13 cellular contexts compared by ENCODE assay signal in the genomic region with DNA sequence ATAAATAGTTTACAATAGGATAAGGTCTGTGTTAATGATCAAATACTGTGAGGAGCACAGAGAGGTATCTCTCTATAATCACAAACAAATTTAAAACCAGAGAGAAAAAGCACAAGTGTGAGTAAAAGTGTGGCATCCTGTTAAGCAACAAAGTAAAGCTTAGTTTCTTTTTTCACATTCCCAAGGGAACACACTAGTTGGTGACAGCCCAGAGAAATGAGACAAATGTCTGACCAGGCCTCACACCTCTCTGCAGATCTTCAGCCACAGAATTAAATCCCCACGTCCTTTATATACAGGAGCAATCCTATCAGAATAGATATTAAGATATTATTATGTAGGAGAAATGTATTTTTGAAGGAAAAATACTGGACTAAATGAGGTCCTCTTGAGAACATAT. TPM values are rescaled to one million over a fixed set of nuclear protein-coding genes. Genes with fewer than 3 reads are reported as not detected.
A peak's percentile ranks its signal among the peaks of the same experiment; 100 is the strongest.
DNase-seq lines count a peak whose midpoint lies in the region; ATAC-seq and TF ChIP-seq lines count a peak whose summit lies in the region.
"Had no signal": no experiment of that assay in that cellular context is flagged by ENCODE, and none has a peak within 500 bp of the region (broad histone marks: within the 10 kb centered on the region; RNA-seq: fewer than 3 reads in every experiment).

No MANE protein-coding gene starts in this region.

- ATAC-seq in HG02970 (IDR thresholded peaks at IDR 0.05; ENCODE audit: low FRiP score, unreplicated experiment) (no peak), HG02571 (IDR thresholded peaks at IDR 0.05; ENCODE audit: unreplicated experiment) (no peak)
- ATAC-seq: T-cell had no signal

- TF ChIP-seq POLR2A in thyroid gland (IDR thresholded peaks at IDR 0.05) = no peak

- H3K36me3 ChIP-seq in HUES64 (ENCODE audit: insufficient read depth, low read length) (no peaks in the 10 kb centered on the region), muscle layer of duodenum (ENCODE audit: control insufficient read depth in 1 of 2, insufficient read depth in 2 of 2, low read length in 2 of 2) (no peaks in the 10 kb centered on the region), thyroid gland (no peaks in the 10 kb centered on the region)

- H3K4me3 ChIP-seq in HUES64 (ENCODE audit: low read length) (peak overlapping the region; percentile 70; the same call in 1 of the 2 replicates), cardiac fibroblast (replicated peaks in 1 of 2; ENCODE audit: low read depth in 2 of 2, low read length in 2 of 2) (peak overlapping the region; percentile 84 to 88), muscle layer of duodenum (ENCODE audit: low read depth in 1 of 2, low read length in 2 of 2) (peak overlapping the region; percentile 77 to 94), thyroid gland (replicated peaks in 1 of 3) (peak overlapping the region in 1 of 3 donors; percentile 76)

- no CpG with 5 or more reads among the region's 1 CpG for WGBS in HUES64
- 53 to 55% methylated on average over 1 of the region's 1 CpG for WGBS in thyroid gland, 2 donors

- no peaks in the 10 kb centered on the region for H3K9me3 ChIP-seq in HUES64 (ENCODE audit: insufficient read depth, low read depth, low read length)
- no peaks in the 10 kb centered on the region for H3K9me3 ChIP-seq in muscle layer of duodenum (ENCODE audit: control insufficient read depth in 1 of 2, low read length in 2 of 2)
- H3K9me3 ChIP-seq in thyroid gland = no peaks in the 10 kb centered on the region

- peaks cover 13% of the 10 kb centered on the region; the same call in 1 of the 2 replicates for H3K4me1 ChIP-seq in HUES64 (ENCODE audit: insufficient read depth, low read length)
- H3K4me1 ChIP-seq in muscle layer of duodenum (ENCODE audit: control insufficient read depth in 1 of 2, insufficient read depth in 2 of 2, low read length in 2 of 2) = peaks cover 0 to 28% of the 10 kb centered on the region in 2 donors
- H3K4me1 ChIP-seq in thyroid gland = peaks cover 36% of the 10 kb centered on the region in 2 donors

- peaks cover 51% of the 10 kb centered on the region for H3K27me3 ChIP-seq in HUES64 (ENCODE audit: insufficient read depth, low read length)
- no peaks in the 10 kb centered on the region for H3K27me3 ChIP-seq in muscle layer of duodenum (ENCODE audit: low read depth, low read length)
- no peaks in the 10 kb centered on the region for H3K27me3 ChIP-seq in thyroid gland

- DNase-seq in cardiac fibroblast (ENCODE audit: low read depth in 2 of 2) = peak; percentile 53 to 59
- no peak for DNase-seq in thyroid gland
- DNase-seq in T-helper 9 cell = no peak
- DNase-seq: activated CD4-positive, alpha-beta T cell treated with anti-CD3 and anti-CD28 coated beads, Interleukin-2, amount 50 U/mL, for 48 hours; activated naive CD4-positive, alpha-beta T cell treated with anti-CD3 and anti-CD28 coated beads for 36 hours; Calu3; HCEC 1CT; NCI-H2029; T-cell had no signal

- intact Hi-C loops in thyroid gland (cut with DNase I) = loop anchor here (10.0 kb wide), 3 partner anchors 138 to 288 kb away; a partner anchor contains a TSS

- no peak for TF ChIP-seq CTCF in cardiac fibroblast (IDR thresholded peaks at IDR 0.05; ENCODE audit: low read depth, low read length)
- no peak for TF ChIP-seq CTCF in thyroid gland (IDR thresholded peaks at IDR 0.05)

- H3K27ac ChIP-seq in HUES64 (ENCODE audit: low read depth, low read length) (no peak overlapping the region), muscle layer of duodenum (ENCODE audit: low read length) (peak overlapping the region; percentile 85), thyroid gland (peak overlapping the region in 2 of 3 donors; percentile 19 to 85)

- H3K9ac ChIP-seq in HUES64 (ENCODE audit: low read depth, low read length) = no peak overlapping the region

RNA-seq across cellular contexts. Expression of a gene that starts 2.7 kb away (rescaled TPM):
- 5.3 TPM for polyA plus RNA-seq in HUES64 (2013, experiment 1 of 2)
- polyA plus RNA-seq in HUES64 (2013, experiment 2 of 2) = 5.4 TPM
- total RNA-seq in thyroid gland = 100 to 1,000 TPM; 113 to 147 (median 120) TPM

Comparison
In these comparisons a context has a peak if more than half of its experiments do, and no peak if none do; other contexts are left out.
1. DNase-seq: peak in cardiac fibroblast (2 of 2); none in thyroid gland (0 of 2) and T-helper 9 cell (single experiment).